Comparison of ENCODE assay signal across 8 cellular contexts in the genomic region with DNA sequence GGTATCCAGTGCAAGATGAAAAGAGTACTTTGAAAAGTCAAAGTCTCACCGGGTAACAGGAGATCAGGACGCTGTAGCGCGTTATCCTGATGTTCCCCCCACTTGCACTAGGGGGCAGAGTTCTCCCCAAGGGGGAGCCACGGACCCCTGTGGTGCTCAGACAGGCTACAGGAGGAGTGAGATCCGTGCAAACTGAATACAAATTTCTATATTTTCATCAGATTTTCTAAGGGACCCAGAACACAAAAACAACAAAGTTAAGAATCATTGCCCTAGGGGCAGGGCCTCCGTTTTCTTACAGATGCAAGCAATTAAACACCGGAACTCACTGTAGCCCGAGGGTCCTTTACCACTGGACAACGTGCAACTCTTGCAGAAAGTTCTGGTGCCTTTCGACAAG. TPM values are rescaled to one million over a fixed set of nuclear protein-coding genes. Genes with fewer than 3 reads are reported as not detected.
DNase-seq lines count a peak whose midpoint lies in the region; TF ChIP-seq lines count a peak whose summit lies in the region.

No MANE protein-coding gene starts in this region.

- peak overlapping the region; percentile 92 for H3K4me2 ChIP-seq in osteoblast (ENCODE audit: insufficient read depth, low read length)

- H3K9me3 ChIP-seq in osteoblast (ENCODE audit: low read depth, low read length): no peaks in the 10 kb centered on the region

- peaks cover 29% of the 10 kb centered on the region for H3K4me1 ChIP-seq in osteoblast (ENCODE audit: insufficient read depth, low read length)

- peaks cover 15% of the 10 kb centered on the region for H3K27me3 ChIP-seq in osteoblast (ENCODE audit: insufficient read depth, low read length)

- TF ChIP-seq CTCF in fibroblast of mammary gland (conservative IDR thresholded peaks at IDR 0.05; ENCODE audit: control insufficient read depth, insufficient read depth, low read depth, low read length): peak; percentile 84
- peak; percentile 99 for TF ChIP-seq CTCF in osteoblast (IDR thresholded peaks at IDR 0.05; ENCODE audit: extremely low read depth, low read depth, low read length)

- H3K36me3 ChIP-seq in osteoblast (ENCODE audit: insufficient read depth, low read length): no peaks in the 10 kb centered on the region

- peak; percentile 20 for DNase-seq in activated T-cell treated with anti-CD3 and anti-CD28 coated beads for 24 hours (ENCODE audit: low read depth)
- DNase-seq in activated T-cell treated with anti-CD3 and anti-CD28 coated beads, Interleukin-2, amount 50 U/mL, for 1 hour: no peak
- peak; percentile 77 for DNase-seq in H4 (ENCODE audit: low spot score)
- peak; percentile 59 to 69 for DNase-seq in Kasumi-1 (lab: John Stamatoyannopoulos, UW)
- DNase-seq in UCSD-AML1 (lab: John Stamatoyannopoulos, UW; ENCODE audit: unreplicated experiment): peak; percentile 57
- DNase-seq in fibroblast of mammary gland (ENCODE audit: low read depth): peak; percentile 58
- peak; percentile 97 for DNase-seq in osteoblast (ENCODE audit: insufficient read length, low spot score, missing footprints)
- DNase-seq in stimulated activated naive CD4-positive, alpha-beta T cell (lab: John Stamatoyannopoulos, UW): no peak

- no peak overlapping the region for H2AFZ ChIP-seq in osteoblast (ENCODE audit: low read length)

- H3K27ac ChIP-seq in osteoblast (ENCODE audit: low read depth, low read length): peak overlapping the region; percentile 64

- peak overlapping the region; percentile 82 for H3K4me3 ChIP-seq in fibroblast of mammary gland (ENCODE audit: control insufficient read depth, low read depth, low read length)
- H3K4me3 ChIP-seq in osteoblast (ENCODE audit: insufficient read depth, low read length): peak overlapping the region; percentile 92

- peaks cover 33% of the 10 kb centered on the region for H4K20me1 ChIP-seq in osteoblast (ENCODE audit: insufficient read depth, low read length)

- H3K79me2 ChIP-seq in osteoblast (ENCODE audit: insufficient read depth, low read length): peaks cover 67% of the 10 kb centered on the region

RNA-seq across cellular contexts. Expression of gene MYO10, which starts 2.0 kb away (rescaled TPM):
- 28.7 and 34.7 TPM in 2 replicates for total RNA-seq in H4 (2014; rRNA removed; shearing (Covaris generic))
- total RNA-seq in osteoblast: 40.9 and 43.6 TPM in 2 replicates

Comparison
In these comparisons a context has a peak if more than half of its experiments do, and no peak if none do; other contexts are left out.
1. DNase-seq: peak in activated T-cell treated with anti-CD3 and anti-CD28 coated beads for 24 hours (single experiment), H4 (single experiment), Kasumi-1 (2 of 2), UCSD-AML1 (single experiment), fibroblast of mammary gland (single experiment) and osteoblast (single experiment); none in activated T-cell treated with anti-CD3 and anti-CD28 coated beads, Interleukin-2, amount 50 U/mL, for 1 hour (single experiment) and stimulated activated naive CD4-positive, alpha-beta T cell (0 of 6).